ENCODE assay signal across 1 cellular context in the genomic region with DNA sequence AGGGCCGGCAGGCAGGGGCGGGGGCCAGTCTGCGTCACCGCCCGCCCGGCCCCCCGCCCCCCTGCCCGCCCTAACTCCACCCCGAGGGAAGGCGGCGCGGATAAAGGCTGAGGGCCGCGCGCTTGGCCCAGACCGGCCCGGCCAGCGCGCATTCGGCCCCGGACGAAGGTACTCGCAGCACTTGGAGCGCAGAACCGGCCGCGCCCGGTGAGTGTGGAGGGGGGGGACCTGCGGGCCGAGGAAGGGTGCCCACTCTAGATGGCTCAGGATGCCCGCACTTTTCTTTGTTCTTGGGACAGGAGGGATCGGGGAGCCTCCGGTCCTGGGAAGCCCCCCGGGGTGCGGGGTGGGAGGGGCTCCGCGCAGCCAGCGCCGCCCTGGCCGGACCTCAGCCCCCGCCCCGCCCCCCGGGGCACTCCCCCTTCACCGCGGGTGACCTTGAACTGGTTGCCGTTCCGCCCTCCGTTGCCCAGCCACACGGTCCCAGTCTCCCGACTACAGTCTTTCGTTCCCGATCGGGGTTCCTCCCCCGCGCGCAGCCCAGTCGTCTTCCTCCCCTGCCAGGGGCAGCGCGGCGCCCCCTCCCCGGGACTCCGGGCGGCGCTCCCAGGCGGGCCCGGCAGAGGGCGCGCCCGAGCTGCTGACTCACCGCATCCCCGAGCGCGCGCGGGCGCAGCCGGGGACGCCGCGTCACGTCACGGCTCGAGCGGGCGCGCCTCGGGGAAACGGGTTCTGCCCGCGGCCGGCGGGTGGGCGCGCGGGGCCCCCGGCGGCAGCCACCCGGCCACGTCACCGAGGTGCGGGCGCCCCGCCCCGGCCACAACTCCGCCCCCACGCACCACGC.
TF ChIP-seq lines count a peak whose summit lies in the region.

TSS of gene MIDN (plus strand) at position 130 of the 844 bp plus-strand sequence. CDS start 1,714 bp downstream, outside the sequence.

TF ChIP-seq in HEK293, 187 proteins besides CTCF, POLR2A, EP300 and RAD21 (continued from another document):
- TF ChIP-seq ZNF266 (tag by site-specific recombination; IDR thresholded peaks at IDR 0.05; ENCODE audit: low read depth) (no peak), ZNF792 (tag by site-specific recombination; IDR thresholded peaks at IDR 0.05) (no peak), MYNN (tag by site-specific recombination; IDR thresholded peaks at IDR 0.05; ENCODE audit: borderline replicate concordance) (no peak), FEZF1 (tag by site-specific recombination; IDR thresholded peaks at IDR 0.05) (no peak), AEBP2 (tag by site-specific recombination; IDR thresholded peaks at IDR 0.05; ENCODE audit: borderline replicate concordance) (no peak), ZEB2 (tag by site-specific recombination; IDR thresholded peaks at IDR 0.05) (peak; percentile 95), HOXD13 (CRISPR knock-in tag; IDR thresholded peaks at IDR 0.05; ENCODE audit: borderline replicate concordance) (no peak), ZNF132 (tag by site-specific recombination; IDR thresholded peaks at IDR 0.05; ENCODE audit: borderline replicate concordance) (no peak), ZNF48 (tag by site-specific recombination; IDR thresholded peaks at IDR 0.05) (no peak), EGR2 (tag by site-specific recombination; IDR thresholded peaks at IDR 0.05; ENCODE audit: low read depth) (no peak), YY2 (tag by site-specific recombination; IDR thresholded peaks at IDR 0.05) (no peak), REST (tag by site-specific recombination; IDR thresholded peaks at IDR 0.05) (no peak), ZXDB (tag by site-specific recombination; IDR thresholded peaks at IDR 0.05) (peak; percentile 59), ZNF112 (tag by site-specific recombination; IDR thresholded peaks at IDR 0.05) (no peak), ZNF658 (tag by site-specific recombination; IDR thresholded peaks at IDR 0.05) (no peak), GLI2 (tag by site-specific recombination; IDR thresholded peaks at IDR 0.05; ENCODE audit: borderline replicate concordance, low read depth) (no peak), KLF8 (tag by site-specific recombination; IDR thresholded peaks at IDR 0.05) (peak; percentile 94), ZFP37 (tag by site-specific recombination; IDR thresholded peaks at IDR 0.05) (no peak), ZNF423 (tag by site-specific recombination; IDR thresholded peaks at IDR 0.05) (peak; percentile 70), MZF1 (tag by site-specific recombination; IDR thresholded peaks at IDR 0.05; ENCODE audit: borderline replicate concordance) (no peak; the same call in 1 of the 2 replicates)
- TF ChIP-seq, protein P1, sequence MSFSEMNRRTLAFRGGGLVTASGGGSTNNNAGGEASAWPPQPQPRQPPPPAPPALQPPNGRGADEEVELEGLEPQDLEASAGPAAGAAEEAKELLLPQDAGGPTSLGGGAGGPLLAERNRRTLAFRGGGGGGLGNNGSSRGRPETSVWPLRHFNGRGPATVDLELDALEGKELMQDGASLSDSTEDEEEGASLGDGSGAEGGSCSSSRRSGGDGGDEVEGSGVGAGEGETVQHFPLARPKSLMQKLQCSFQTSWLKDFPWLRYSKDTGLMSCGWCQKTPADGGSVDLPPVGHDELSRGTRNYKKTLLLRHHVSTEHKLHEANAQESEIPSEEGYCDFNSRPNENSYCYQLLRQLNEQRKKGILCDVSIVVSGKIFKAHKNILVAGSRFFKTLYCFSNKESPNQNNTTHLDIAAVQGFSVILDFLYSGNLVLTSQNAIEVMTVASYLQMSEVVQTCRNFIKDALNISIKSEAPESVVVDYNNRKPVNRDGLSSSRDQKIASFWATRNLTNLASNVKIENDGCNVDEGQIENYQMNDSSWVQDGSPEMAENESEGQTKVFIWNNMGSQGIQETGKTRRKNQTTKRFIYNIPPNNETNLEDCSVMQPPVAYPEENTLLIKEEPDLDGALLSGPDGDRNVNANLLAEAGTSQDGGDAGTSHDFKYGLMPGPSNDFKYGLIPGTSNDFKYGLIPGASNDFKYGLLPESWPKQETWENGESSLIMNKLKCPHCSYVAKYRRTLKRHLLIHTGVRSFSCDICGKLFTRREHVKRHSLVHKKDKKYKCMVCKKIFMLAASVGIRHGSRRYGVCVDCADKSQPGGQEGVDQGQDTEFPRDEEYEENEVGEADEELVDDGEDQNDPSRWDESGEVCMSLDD (tag by site-specific recombination; IDR thresholded peaks at IDR 0.05) = peak; percentile 30
- TF ChIP-seq, protein P2, sequence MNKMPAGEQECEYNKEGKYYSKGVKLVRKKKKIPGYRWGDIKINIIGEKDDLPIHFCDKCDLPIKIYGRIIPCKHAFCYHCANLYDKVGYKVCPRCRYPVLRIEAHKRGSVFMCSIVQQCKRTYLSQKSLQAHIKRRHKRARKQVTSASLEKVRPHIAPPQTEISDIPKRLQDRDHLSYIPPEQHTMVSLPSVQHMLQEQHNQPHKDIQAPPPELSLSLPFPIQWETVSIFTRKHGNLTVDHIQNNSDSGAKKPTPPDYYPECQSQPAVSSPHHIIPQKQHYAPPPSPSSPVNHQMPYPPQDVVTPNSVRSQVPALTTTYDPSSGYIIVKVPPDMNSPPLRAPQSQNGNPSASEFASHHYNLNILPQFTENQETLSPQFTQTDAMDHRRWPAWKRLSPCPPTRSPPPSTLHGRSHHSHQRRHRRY (tag by site-specific recombination; IDR thresholded peaks at IDR 0.05) = no peak
- TF ChIP-seq, protein P3, sequence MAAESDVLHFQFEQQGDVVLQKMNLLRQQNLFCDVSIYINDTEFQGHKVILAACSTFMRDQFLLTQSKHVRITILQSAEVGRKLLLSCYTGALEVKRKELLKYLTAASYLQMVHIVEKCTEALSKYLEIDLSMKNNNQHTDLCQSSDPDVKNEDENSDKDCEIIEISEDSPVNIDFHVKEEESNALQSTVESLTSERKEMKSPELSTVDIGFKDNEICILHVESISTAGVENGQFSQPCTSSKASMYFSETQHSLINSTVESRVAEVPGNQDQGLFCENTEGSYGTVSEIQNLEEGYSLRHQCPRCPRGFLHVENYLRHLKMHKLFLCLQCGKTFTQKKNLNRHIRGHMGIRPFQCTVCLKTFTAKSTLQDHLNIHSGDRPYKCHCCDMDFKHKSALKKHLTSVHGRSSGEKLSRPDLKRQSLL (tag by site-specific recombination; IDR thresholded peaks at IDR 0.05) = no peak
